In the genomic region with DNA sequence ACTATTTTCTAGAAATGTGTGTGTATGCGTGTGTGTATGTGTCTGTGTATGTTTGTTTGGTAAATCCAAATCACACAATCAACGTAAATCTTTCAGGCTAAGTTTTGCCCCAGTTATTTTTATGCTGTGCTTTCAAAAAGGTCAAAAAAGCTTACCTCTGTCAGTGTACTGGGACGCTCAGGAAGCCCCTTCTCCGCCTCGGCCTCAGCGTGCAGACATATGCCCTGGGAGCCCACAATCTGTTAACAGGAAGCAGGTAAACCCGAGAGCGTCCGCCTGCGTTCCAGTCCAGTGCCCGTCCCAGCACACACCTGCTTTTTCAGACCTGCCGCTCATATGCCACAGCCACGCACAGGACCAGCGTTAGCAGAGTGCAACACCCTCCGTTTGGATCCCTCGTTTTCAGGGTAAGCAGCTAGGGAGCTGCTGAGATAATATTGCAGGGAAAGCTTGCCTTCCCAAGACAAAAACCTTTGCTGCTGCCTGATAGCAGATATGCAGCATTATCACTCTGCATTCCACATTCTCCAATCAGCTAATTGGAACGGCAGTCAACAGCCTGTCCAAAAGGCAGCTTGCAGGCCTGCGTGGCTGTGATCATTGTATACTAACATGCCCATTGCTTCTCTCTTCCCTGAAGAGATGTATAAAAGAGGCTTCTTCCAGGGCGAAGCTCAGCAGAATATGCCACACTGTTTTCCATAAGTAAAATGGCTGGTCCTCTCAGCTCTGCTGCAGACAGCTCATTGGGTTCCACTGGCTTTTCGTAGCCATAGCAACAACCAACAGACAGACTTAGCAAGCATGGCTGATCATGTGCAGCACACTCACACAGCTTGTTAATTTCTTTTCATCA, we compare ENCODE assay signal across 1 cellular context.
A peak's percentile ranks its signal among the peaks of the same experiment; 100 is the strongest.
TF ChIP-seq lines count a peak whose summit lies in the region.

A gene with protein sequence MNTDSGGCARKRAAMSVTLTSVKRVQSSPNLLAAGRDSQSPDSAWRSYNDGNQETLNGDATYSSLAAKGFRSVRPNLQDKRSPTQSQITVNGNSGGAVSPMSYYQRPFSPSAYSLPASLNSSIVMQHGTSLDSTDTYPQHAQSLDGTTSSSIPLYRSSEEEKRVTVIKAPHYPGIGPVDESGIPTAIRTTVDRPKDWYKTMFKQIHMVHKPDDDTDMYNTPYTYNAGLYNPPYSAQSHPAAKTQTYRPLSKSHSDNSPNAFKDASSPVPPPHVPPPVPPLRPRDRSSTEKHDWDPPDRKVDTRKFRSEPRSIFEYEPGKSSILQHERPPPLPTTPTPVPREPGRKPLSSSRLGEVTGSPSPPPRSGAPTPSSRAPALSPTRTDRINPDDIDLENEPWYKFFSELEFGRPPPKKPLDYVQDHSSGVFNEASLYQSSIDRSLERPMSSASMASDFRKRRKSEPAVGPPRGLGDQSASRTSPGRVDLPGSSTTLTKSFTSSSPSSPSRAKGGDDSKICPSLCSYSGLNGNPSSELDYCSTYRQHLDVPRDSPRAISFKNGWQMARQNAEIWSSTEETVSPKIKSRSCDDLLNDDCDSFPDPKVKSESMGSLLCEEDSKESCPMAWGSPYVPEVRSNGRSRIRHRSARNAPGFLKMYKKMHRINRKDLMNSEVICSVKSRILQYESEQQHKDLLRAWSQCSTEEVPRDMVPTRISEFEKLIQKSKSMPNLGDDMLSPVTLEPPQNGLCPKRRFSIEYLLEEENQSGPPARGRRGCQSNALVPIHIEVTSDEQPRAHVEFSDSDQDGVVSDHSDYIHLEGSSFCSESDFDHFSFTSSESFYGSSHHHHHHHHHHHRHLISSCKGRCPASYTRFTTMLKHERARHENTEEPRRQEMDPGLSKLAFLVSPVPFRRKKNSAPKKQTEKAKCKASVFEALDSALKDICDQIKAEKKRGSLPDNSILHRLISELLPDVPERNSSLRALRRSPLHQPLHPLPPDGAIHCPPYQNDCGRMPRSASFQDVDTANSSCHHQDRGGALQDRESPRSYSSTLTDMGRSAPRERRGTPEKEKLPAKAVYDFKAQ (N-terminal part only) (minus strand): TSS at position 686 of the 856 bp plus-strand sequence. CDS start 121,623 bp downstream, outside the sequence.

TF ChIP-seq in HepG2, 621 proteins besides CTCF, POLR2A, EP300 and RAD21 (continued from another document and continues in another):
- TF ChIP-seq, protein P1, sequence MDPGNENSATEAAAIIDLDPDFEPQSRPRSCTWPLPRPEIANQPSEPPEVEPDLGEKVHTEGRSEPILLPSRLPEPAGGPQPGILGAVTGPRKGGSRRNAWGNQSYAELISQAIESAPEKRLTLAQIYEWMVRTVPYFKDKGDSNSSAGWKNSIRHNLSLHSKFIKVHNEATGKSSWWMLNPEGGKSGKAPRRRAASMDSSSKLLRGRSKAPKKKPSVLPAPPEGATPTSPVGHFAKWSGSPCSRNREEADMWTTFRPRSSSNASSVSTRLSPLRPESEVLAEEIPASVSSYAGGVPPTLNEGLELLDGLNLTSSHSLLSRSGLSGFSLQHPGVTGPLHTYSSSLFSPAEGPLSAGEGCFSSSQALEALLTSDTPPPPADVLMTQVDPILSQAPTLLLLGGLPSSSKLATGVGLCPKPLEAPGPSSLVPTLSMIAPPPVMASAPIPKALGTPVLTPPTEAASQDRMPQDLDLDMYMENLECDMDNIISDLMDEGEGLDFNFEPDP (CRISPR knock-in tag; conservative IDR thresholded peaks at IDR 0.05) = no peak
- TF ChIP-seq YEATS2 (CRISPR knock-in tag; IDR thresholded peaks at IDR 0.05; ENCODE audit: borderline replicate concordance) (no peak), ZNF570 (CRISPR knock-in tag; IDR thresholded peaks at IDR 0.05; ENCODE audit: borderline replicate concordance) (no peak), ZMYM3 (CRISPR knock-in tag; IDR thresholded peaks at IDR 0.05) (peak; percentile 56; the same call in 1 of the 2 replicates), ZBTB21 (CRISPR knock-in tag; IDR thresholded peaks at IDR 0.05) (no peak), ATF7 (IDR thresholded peaks at IDR 0.05) (no peak), ATF7 (CRISPR knock-in tag; IDR thresholded peaks at IDR 0.05) (no peak), KDM5B (CRISPR knock-in tag; IDR thresholded peaks at IDR 0.05; ENCODE audit: borderline replicate concordance) (peak; percentile 52; the same call in 1 of the 2 replicates), ZNF703 (CRISPR knock-in tag; IDR thresholded peaks at IDR 0.05; ENCODE audit: borderline replicate concordance) (no peak; the same call in 1 of the 2 replicates), ZNF776 (CRISPR knock-in tag; IDR thresholded peaks at IDR 0.05) (no peak), JUNB (CRISPR knock-in tag; IDR thresholded peaks at IDR 0.05; ENCODE audit: borderline replicate concordance) (no peak), NONO (IDR thresholded peaks at IDR 0.05) (no peak), NONO (CRISPR knock-in tag; conservative IDR thresholded peaks at IDR 0.05) (no peak), ZNF180 (CRISPR knock-in tag; IDR thresholded peaks at IDR 0.05; ENCODE audit: borderline replicate concordance, low read depth) (no peak), ZNF12 (CRISPR knock-in tag; IDR thresholded peaks at IDR 0.05) (no peak), ZC3H4 (CRISPR knock-in tag; IDR thresholded peaks at IDR 0.05; ENCODE audit: borderline replicate concordance) (peak; percentile 67; the same call in 1 of the 2 replicates), ZNF251 (CRISPR knock-in tag; IDR thresholded peaks at IDR 0.05) (no peak), SPEN (CRISPR knock-in tag; IDR thresholded peaks at IDR 0.05; ENCODE audit: low read depth) (no peak), NFE2L1 (CRISPR knock-in tag; IDR thresholded peaks at IDR 0.05; ENCODE audit: borderline replicate concordance) (no peak), BORCS8-MEF2B (CRISPR knock-in tag; IDR thresholded peaks at IDR 0.05) (peak; percentile 22; the same call in 1 of the 2 replicates), CCAR2 (optimal IDR thresholded peaks at IDR 0.05; ENCODE audit: low read depth, low read length) (no peak), SCMH1 (CRISPR knock-in tag; IDR thresholded peaks at IDR 0.05; ENCODE audit: borderline replicate concordance) (no peak), ELF4 (CRISPR knock-in tag; IDR thresholded peaks at IDR 0.05; ENCODE audit: borderline replicate concordance) (no peak), SIX4 (CRISPR knock-in tag; IDR thresholded peaks at IDR 0.05) (peak; percentile 36; the same call in 1 of the 2 replicates), ZSCAN31 (CRISPR knock-in tag; IDR thresholded peaks at IDR 0.05; ENCODE audit: low read depth) (peak; percentile 78; the same call in 1 of the 2 replicates), PCBP2 (optimal IDR thresholded peaks at IDR 0.05; ENCODE audit: low read depth, low read length, poor library complexity, severe bottlenecking) (no peak), DPF2 (CRISPR knock-in tag; IDR thresholded peaks at IDR 0.05; ENCODE audit: borderline replicate concordance, low read depth) (no peak), MTF2 (CRISPR knock-in tag; IDR thresholded peaks at IDR 0.05; ENCODE audit: borderline replicate concordance) (no peak), MATR3 (CRISPR knock-in tag; IDR thresholded peaks at IDR 0.05) (no peak), ZNF75D (CRISPR knock-in tag; IDR thresholded peaks at IDR 0.05; ENCODE audit: borderline replicate concordance) (no peak)
- TF ChIP-seq, protein P2, sequence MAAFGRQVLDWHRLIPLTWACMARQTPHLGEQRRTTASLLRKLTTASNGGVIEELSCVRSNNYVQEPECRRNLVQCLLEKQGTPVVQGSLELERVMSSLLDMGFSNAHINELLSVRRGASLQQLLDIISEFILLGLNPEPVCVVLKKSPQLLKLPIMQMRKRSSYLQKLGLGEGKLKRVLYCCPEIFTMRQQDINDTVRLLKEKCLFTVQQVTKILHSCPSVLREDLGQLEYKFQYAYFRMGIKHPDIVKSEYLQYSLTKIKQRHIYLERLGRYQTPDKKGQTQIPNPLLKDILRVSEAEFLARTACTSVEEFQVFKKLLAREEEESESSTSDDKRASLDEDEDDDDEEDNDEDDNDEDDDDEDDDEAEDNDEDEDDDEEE (CRISPR knock-in tag; IDR thresholded peaks at IDR 0.05) = peak; percentile 42; the same call in 1 of the 2 replicates
- TF ChIP-seq, protein P3, sequence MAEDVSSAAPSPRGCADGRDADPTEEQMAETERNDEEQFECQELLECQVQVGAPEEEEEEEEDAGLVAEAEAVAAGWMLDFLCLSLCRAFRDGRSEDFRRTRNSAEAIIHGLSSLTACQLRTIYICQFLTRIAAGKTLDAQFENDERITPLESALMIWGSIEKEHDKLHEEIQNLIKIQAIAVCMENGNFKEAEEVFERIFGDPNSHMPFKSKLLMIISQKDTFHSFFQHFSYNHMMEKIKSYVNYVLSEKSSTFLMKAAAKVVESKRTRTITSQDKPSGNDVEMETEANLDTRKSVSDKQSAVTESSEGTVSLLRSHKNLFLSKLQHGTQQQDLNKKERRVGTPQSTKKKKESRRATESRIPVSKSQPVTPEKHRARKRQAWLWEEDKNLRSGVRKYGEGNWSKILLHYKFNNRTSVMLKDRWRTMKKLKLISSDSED (CRISPR knock-in tag; IDR thresholded peaks at IDR 0.05) = no peak
- TF ChIP-seq, protein P4, sequence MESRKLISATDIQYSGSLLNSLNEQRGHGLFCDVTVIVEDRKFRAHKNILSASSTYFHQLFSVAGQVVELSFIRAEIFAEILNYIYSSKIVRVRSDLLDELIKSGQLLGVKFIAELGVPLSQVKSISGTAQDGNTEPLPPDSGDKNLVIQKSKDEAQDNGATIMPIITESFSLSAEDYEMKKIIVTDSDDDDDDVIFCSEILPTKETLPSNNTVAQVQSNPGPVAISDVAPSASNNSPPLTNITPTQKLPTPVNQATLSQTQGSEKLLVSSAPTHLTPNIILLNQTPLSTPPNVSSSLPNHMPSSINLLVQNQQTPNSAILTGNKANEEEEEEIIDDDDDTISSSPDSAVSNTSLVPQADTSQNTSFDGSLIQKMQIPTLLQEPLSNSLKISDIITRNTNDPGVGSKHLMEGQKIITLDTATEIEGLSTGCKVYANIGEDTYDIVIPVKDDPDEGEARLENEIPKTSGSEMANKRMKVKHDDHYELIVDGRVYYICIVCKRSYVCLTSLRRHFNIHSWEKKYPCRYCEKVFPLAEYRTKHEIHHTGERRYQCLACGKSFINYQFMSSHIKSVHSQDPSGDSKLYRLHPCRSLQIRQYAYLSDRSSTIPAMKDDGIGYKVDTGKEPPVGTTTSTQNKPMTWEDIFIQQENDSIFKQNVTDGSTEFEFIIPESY (CRISPR knock-in tag; IDR thresholded peaks at IDR 0.05) = no peak
- TF ChIP-seq, protein P5, sequence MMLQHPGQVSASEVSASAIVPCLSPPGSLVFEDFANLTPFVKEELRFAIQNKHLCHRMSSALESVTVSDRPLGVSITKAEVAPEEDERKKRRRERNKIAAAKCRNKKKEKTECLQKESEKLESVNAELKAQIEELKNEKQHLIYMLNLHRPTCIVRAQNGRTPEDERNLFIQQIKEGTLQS (CRISPR knock-in tag; IDR thresholded peaks at IDR 0.05) = no peak
- TF ChIP-seq, protein P6, sequence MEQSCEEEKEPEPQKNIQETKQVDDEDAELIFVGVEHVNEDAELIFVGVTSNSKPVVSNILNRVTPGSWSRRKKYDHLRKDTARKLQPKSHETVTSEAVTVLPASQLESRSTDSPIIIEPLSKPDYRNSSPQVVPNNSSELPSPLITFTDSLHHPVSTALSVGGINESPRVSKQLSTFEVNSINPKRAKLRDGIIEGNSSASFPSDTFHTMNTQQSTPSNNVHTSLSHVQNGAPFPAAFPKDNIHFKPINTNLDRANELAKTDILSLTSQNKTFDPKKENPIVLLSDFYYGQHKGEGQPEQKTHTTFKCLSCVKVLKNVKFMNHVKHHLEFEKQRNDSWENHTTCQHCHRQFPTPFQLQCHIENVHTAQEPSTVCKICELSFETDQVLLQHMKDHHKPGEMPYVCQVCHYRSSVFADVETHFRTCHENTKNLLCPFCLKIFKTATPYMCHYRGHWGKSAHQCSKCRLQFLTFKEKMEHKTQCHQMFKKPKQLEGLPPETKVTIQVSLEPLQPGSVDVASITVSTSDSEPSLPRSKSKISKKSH (CRISPR knock-in tag; IDR thresholded peaks at IDR 0.05; ENCODE audit: borderline replicate concordance) = no peak
- TF ChIP-seq, protein P7, sequence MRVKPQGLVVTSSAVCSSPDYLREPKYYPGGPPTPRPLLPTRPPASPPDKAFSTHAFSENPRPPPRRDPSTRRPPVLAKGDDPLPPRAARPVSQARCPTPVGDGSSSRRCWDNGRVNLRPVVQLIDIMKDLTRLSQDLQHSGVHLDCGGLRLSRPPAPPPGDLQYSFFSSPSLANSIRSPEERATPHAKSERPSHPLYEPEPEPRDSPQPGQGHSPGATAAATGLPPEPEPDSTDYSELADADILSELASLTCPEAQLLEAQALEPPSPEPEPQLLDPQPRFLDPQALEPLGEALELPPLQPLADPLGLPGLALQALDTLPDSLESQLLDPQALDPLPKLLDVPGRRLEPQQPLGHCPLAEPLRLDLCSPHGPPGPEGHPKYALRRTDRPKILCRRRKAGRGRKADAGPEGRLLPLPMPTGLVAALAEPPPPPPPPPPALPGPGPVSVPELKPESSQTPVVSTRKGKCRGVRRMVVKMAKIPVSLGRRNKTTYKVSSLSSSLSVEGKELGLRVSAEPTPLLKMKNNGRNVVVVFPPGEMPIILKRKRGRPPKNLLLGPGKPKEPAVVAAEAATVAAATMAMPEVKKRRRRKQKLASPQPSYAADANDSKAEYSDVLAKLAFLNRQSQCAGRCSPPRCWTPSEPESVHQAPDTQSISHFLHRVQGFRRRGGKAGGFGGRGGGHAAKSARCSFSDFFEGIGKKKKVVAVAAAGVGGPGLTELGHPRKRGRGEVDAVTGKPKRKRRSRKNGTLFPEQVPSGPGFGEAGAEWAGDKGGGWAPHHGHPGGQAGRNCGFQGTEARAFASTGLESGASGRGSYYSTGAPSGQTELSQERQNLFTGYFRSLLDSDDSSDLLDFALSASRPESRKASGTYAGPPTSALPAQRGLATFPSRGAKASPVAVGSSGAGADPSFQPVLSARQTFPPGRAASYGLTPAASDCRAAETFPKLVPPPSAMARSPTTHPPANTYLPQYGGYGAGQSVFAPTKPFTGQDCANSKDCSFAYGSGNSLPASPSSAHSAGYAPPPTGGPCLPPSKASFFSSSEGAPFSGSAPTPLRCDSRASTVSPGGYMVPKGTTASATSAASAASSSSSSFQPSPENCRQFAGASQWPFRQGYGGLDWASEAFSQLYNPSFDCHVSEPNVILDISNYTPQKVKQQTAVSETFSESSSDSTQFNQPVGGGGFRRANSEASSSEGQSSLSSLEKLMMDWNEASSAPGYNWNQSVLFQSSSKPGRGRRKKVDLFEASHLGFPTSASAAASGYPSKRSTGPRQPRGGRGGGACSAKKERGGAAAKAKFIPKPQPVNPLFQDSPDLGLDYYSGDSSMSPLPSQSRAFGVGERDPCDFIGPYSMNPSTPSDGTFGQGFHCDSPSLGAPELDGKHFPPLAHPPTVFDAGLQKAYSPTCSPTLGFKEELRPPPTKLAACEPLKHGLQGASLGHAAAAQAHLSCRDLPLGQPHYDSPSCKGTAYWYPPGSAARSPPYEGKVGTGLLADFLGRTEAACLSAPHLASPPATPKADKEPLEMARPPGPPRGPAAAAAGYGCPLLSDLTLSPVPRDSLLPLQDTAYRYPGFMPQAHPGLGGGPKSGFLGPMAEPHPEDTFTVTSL (CRISPR knock-in tag; IDR thresholded peaks at IDR 0.05; ENCODE audit: borderline replicate concordance) = no peak
- TF ChIP-seq, protein P8, sequence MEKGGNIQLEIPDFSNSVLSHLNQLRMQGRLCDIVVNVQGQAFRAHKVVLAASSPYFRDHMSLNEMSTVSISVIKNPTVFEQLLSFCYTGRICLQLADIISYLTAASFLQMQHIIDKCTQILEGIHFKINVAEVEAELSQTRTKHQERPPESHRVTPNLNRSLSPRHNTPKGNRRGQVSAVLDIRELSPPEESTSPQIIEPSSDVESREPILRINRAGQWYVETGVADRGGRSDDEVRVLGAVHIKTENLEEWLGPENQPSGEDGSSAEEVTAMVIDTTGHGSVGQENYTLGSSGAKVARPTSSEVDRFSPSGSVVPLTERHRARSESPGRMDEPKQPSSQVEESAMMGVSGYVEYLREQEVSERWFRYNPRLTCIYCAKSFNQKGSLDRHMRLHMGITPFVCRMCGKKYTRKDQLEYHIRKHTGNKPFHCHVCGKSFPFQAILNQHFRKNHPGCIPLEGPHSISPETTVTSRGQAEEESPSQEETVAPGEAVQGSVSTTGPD (CRISPR knock-in tag; IDR thresholded peaks at IDR 0.05) = no peak
